25 cellular contexts compared by ENCODE assay signal in genomic region chr9:71079451-71079850, GRCh38. TPM values are rescaled to one million over a fixed set of nuclear protein-coding genes. Genes with fewer than 3 reads are reported as not detected.
DNase-seq lines count a peak whose midpoint lies in the region; ATAC-seq and TF ChIP-seq lines count a peak whose summit lies in the region.
"Had no signal": no experiment of that assay in that cellular context is flagged by ENCODE, and none has a peak within 500 bp of the region (broad histone marks: within the 10 kb centered on the region; RNA-seq: fewer than 3 reads in every experiment).

No MANE protein-coding gene starts in this region.

- ATAC-seq in activated T-cell treated with anti-CD3 and anti-CD28 coated beads, Interleukin-2, amount 50 U/mL, for 4 hours: no peak
- no peak for ATAC-seq in CD4-positive, alpha-beta T cell (ENCODE audit: poor library complexity)
- ATAC-seq: A549; activated CD4-positive, CD25-positive, alpha-beta regulatory T cell treated with anti-CD3 and anti-CD28 coated beads, Interleukin-2, amount 50 U/mL, for 24 hours; activated naive CD4-positive, alpha-beta T cell treated with anti-CD3 and anti-CD28 coated beads, Interleukin-2, amount 50 U/mL, for 72 hours; K562 had no signal

- no peak overlapping the region for H3K27ac ChIP-seq in CD4-positive, alpha-beta T cell (ENCODE audit: low read depth, low read length)
- H3K27ac ChIP-seq: A549, epithelial cell of prostate, HL-60, neural progenitor cell, prostate gland had no signal

- H3K9me3 ChIP-seq in CD4-positive, alpha-beta T cell (ENCODE audit: control insufficient read depth, low read length): no peaks in the 10 kb centered on the region
- H3K9me3 ChIP-seq: A549, prostate gland had no signal

- CTCF ChIA-PET in CD4-positive, alpha-beta T cell (lab: Charles Lee): no interaction called here

- no peaks in the 10 kb centered on the region for H3K27me3 Mint-ChIP-seq in activated T-cell treated with anti-CD3 and anti-CD28 coated beads, Interleukin-2, amount 50 U/mL, for 4 hours (ENCODE audit: low read depth)
- no peaks in the 10 kb centered on the region for H3K27me3 Mint-ChIP-seq in CD4-positive, alpha-beta T cell
- H3K27me3 Mint-ChIP-seq: brain; dendritic cell treated with granulocyte-macrophage colony-stimulating factor and Interleukin-4, amounts not matched to agents 40 ng/mL and 50 ng/mL, for 4 days had no signal

- no peaks in the 10 kb centered on the region for H3K4me1 Mint-ChIP-seq in activated T-cell treated with anti-CD3 and anti-CD28 coated beads, Interleukin-2, amount 50 U/mL, for 4 hours (ENCODE audit: low read depth)
- no peaks in the 10 kb centered on the region for H3K4me1 Mint-ChIP-seq in CD4-positive, alpha-beta T cell (ENCODE audit: low read depth)
- H3K4me1 Mint-ChIP-seq: brain, neural progenitor cell had no signal

- no peak for TF ChIP-seq CTCF in CD4-positive, alpha-beta T cell (IDR thresholded peaks at IDR 0.05)

- intact Hi-C loops in CD4-positive, alpha-beta T cell (cut with DNase I, micrococcal nuclease): no loop called here

- H3K4me3 Mint-ChIP-seq in activated T-cell treated with anti-CD3 and anti-CD28 coated beads, Interleukin-2, amount 50 U/mL, for 4 hours: no peak overlapping the region
- no peak overlapping the region for H3K4me3 Mint-ChIP-seq in CD4-positive, alpha-beta T cell
- H3K4me3 Mint-ChIP-seq: brain; dendritic cell treated with granulocyte-macrophage colony-stimulating factor and Interleukin-4, amounts not matched to agents 40 ng/mL and 50 ng/mL, for 4 days; H9; neural progenitor cell had no signal

- DNase-seq in A172 (ENCODE audit: low spot score) (peak; percentile 4), EL (peak; percentile 58), SW480 (ENCODE audit: low spot score) (peak; percentile 69), fibroblast of the conjunctiva (ENCODE audit: low read depth) (peak; percentile 20), GM19240 (ENCODE audit: insufficient read length, low spot score) (no peak), cerebellar nuclear complex (lab: John Stamatoyannopoulos, UW) (no peak)
- no peak for DNase-seq in activated T-cell treated with anti-CD3 and anti-CD28 coated beads, Interleukin-2, amount 50 U/mL, for 4 hours
- no peak for DNase-seq in CD4-positive, alpha-beta T cell
- DNase-seq: activated CD8-positive, alpha-beta memory T cell treated with anti-CD3 and anti-CD28 coated beads for 24 hours; glutamatergic neuron; H9; NCI-H1694 treated with DMSO at 0.1 percent for 48 hours; NCI-H748 treated with DMSO at 0.1 percent for 48 hours; stimulated activated CD4-positive, alpha-beta T cell treated with anti-CD3 and anti-CD28 coated beads, Interleukin-4, amount 100 ng/mL, for 4 hours; T-helper 9 cell had no signal

- POLR2A ChIA-PET in CD4-positive, alpha-beta T cell (lab: Charles Lee): no interaction called here

- H3K27me3 ChIP-seq in CD4-positive, alpha-beta T cell (ENCODE audit: control insufficient read depth, insufficient read depth, low read length): no peaks in the 10 kb centered on the region
- H3K27me3 ChIP-seq: neural progenitor cell had no signal

- H3K27ac Mint-ChIP-seq in CD4-positive, alpha-beta T cell: no peak overlapping the region
- H3K27ac Mint-ChIP-seq: activated naive CD4-positive, alpha-beta T cell treated with anti-CD3 and anti-CD28 coated beads, Interleukin-2, amount 50 U/mL, for 72 hours; brain; dendritic cell treated with granulocyte-macrophage colony-stimulating factor and Interleukin-4, amounts not matched to agents 40 ng/mL and 50 ng/mL, for 4 days; neural progenitor cell had no signal

- H3K36me3 Mint-ChIP-seq in activated T-cell treated with anti-CD3 and anti-CD28 coated beads, Interleukin-2, amount 50 U/mL, for 4 hours (ENCODE audit: insufficient read depth): no peaks in the 10 kb centered on the region
- no peaks in the 10 kb centered on the region for H3K36me3 Mint-ChIP-seq in CD4-positive, alpha-beta T cell (ENCODE audit: low read depth)
- H3K36me3 Mint-ChIP-seq: activated naive CD4-positive, alpha-beta T cell treated with anti-CD3 and anti-CD28 coated beads, Interleukin-2, amount 50 U/mL, for 72 hours; brain had no signal

- no peaks in the 10 kb centered on the region for H3K9me3 Mint-ChIP-seq in activated T-cell treated with anti-CD3 and anti-CD28 coated beads, Interleukin-2, amount 50 U/mL, for 4 hours
- H3K9me3 Mint-ChIP-seq in CD4-positive, alpha-beta T cell: no peaks in the 10 kb centered on the region
- H3K9me3 Mint-ChIP-seq: brain, H9 had no signal

RNA-seq across cellular contexts. Expression of gene TRPM3, which starts 42.0 kb away (rescaled TPM):
- total RNA-seq in A172 (2014; rRNA removed; shearing (Covaris generic)): 0.09 and 0.57 TPM in 2 replicates
- total RNA-seq in activated T-cell treated with anti-CD3 and anti-CD28 coated beads, Interleukin-2, amount 50 U/mL, for 4 hours: not detected
- total RNA-seq in CD4-positive, alpha-beta T cell: not detected

Comparison
In these comparisons a context has a peak if more than half of its experiments do, and no peak if none do; other contexts are left out.
1. DNase-seq: peak in A172 (single experiment), EL (single experiment), SW480 (single experiment) and fibroblast of the conjunctiva (single experiment); none in GM19240 (single experiment), cerebellar nuclear complex (0 of 2), activated T-cell treated with anti-CD3 and anti-CD28 coated beads, Interleukin-2, amount 50 U/mL, for 4 hours (single experiment) and CD4-positive, alpha-beta T cell (0 of 10).